In genomic region chr16:77190478-77191258, GRCh38 we compare ENCODE assay signal across 8 cellular contexts. TPM values are rescaled to one million over a fixed set of nuclear protein-coding genes. Genes with fewer than 3 reads are reported as not detected.
DNase-seq lines count a peak whose midpoint lies in the region; ATAC-seq, FAIRE-seq and TF ChIP-seq lines count a peak whose summit lies in the region.

Gene MON1B (plus strand): TSS chr16:77191190. CDS start chr16:77191486, 296 bp downstream.

- peak within 1 kb of the TSS; percentile 92 for H3K4me3 Mint-ChIP-seq in chondrocyte (ENCODE audit: unreplicated experiment)

- peaks cover 9 to 11% of the 10 kb centered on the region in 2 donors for H3K4me1 ChIP-seq in kidney (ENCODE audit: control insufficient read depth in 1 of 2, insufficient read depth in 1 of 2, low read depth in 1 of 2, low read length in 2 of 2)

- peaks cover 23% of the 10 kb centered on the region for H3K4me1 Mint-ChIP-seq in chondrocyte (ENCODE audit: low read depth)

- H3K4me3 ChIP-seq in kidney (ENCODE audit: low read length in 2 of 2) = peak within 1 kb of the TSS; percentile 98 to 100

- peaks cover 7% of the 10 kb centered on the region for H3K36me3 Mint-ChIP-seq in chondrocyte (ENCODE audit: low read depth)

- TF ChIP-seq POLR2A in GM19193 (IDR thresholded peaks at IDR 0.05; ENCODE audit: extremely low read depth, insufficient read depth, insufficient read length) = peak; percentile 86

- H3K27ac Mint-ChIP-seq in chondrocyte (ENCODE audit: unreplicated experiment) = peak within 1 kb of the TSS; percentile 99

- no peaks in the 10 kb centered on the region for H3K9me3 ChIP-seq in kidney (ENCODE audit: control insufficient read depth in 1 of 2, low read length in 2 of 2)

- no peaks in the 10 kb centered on the region for H3K9me3 Mint-ChIP-seq in chondrocyte (ENCODE audit: low read depth)

- ATAC-seq in HG03439 (IDR thresholded peaks at IDR 0.05; ENCODE audit: unreplicated experiment) = peak; percentile 98

- H3K27me3 Mint-ChIP-seq in chondrocyte (ENCODE audit: low read depth) = no peaks in the 10 kb centered on the region

- peak within 1 kb of the TSS; percentile 98 to 99 for H3K27ac ChIP-seq in kidney (ENCODE audit: low read depth in 2 of 2, low read length in 2 of 2)

- intact Hi-C loops in kidney (cut with DNase I) = no loop called here

- peak; percentile 97 to 98 for DNase-seq in AML-193 (lab: John Stamatoyannopoulos, UW)
- DNase-seq in NCI-H510A treated with DMSO at 0.1 percent for 48 hours (lab: John Stamatoyannopoulos, UW) = peak; percentile 93
- peak; percentile 85 to 88 for DNase-seq in activated CD4-positive, alpha-beta T cell treated with anti-CD3 and anti-CD28 coated beads for 24 hours (ENCODE audit: low read depth in 2 of 2)
- peak; percentile 98 for DNase-seq in chondrocyte (ENCODE audit: low spot score)
- DNase-seq in kidney = peak; percentile 99
- peak; percentile 94 for DNase-seq in stimulated activated CD4-positive, alpha-beta T cell treated with anti-CD3 and anti-CD28 coated beads, Interleukin-15, amount 100 ng/mL, for 24 hours

- peaks cover 8 to 11% of the 10 kb centered on the region in 2 donors for H3K36me3 ChIP-seq in kidney (ENCODE audit: control insufficient read depth in 1 of 2, insufficient read depth in 2 of 2, low read length in 2 of 2)

- FAIRE-seq in kidney (lab: Jason Lieb, UNC) = peak; percentile 99

- TF ChIP-seq CTCF in chondrocyte (IDR thresholded peaks at IDR 0.05) = peak; percentile 37
- no peak for TF ChIP-seq CTCF in kidney (IDR thresholded peaks at IDR 0.05; ENCODE audit: borderline replicate concordance, extremely low read depth, insufficient read depth)

- H3K9ac ChIP-seq in kidney (ENCODE audit: low read length in 2 of 2) = peak within 1 kb of the TSS; percentile 89 to 98

RNA-seq across cellular contexts. Expression of gene MON1B, which starts in this region (rescaled TPM):
- 26.9 to 34.3 TPM (median 27.5 TPM) in 3 replicates for total RNA-seq in chondrocyte
- total RNA-seq in kidney = 65.6 TPM
- polyA plus RNA-seq in kidney (ENCODE audit: insufficient read depth, low read depth, low replicate concordance) = 10.6 TPM

Comparison
In these comparisons a context has a peak if more than half of its experiments do, and no peak if none do; other contexts are left out.
1. Peak in every context shown above with its lines: DNase-seq, ATAC-seq, H3K4me3 ChIP-seq and H3K27ac ChIP-seq.